In the genomic region with DNA sequence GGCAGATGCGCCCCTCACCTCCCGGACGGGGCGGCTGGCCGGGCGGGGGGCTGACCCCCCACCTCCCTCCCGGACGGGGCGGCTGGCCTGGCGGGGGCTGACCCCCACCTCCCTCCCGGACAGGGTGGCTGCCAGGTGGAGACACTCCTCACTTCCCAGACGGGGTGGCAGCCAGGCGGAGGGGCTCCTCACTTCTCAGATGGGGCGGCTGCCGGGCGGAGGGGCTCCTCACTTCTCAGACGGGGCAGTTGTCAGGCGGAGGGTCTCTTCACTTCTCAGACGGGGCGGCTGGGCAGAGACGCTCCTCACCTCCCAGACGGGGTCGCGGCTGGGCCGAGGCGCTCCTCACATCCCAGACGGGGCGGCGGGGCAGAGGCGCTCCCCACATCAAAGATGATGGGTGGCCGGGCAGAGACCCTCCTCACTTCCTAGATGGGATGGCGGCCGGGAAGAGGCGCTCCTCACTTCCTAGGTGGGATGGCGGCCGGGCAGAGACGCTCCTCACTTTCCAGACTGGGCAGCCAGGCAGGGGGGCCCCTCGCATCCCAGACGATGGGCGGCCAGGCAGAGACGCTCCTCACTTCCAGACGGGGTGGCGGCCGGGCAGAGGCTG, we compare ENCODE assay signal across 1 cellular context.
DNase-seq lines count a peak whose midpoint lies in the region.
"Not testable (repeated sequence)": the region's sequence is repeated elsewhere in the genome, so short reads cannot be mapped to it uniquely, and the experiment has no call there.

No MANE protein-coding gene starts in this region.

- DNase-seq in posterior vena cava (ENCODE audit: low spot score) = peak; percentile 76

- intact Hi-C loops in posterior vena cava (cut with DNase I) = not testable (repeated sequence)
